8 cellular contexts compared by ENCODE assay signal in the genomic region with DNA sequence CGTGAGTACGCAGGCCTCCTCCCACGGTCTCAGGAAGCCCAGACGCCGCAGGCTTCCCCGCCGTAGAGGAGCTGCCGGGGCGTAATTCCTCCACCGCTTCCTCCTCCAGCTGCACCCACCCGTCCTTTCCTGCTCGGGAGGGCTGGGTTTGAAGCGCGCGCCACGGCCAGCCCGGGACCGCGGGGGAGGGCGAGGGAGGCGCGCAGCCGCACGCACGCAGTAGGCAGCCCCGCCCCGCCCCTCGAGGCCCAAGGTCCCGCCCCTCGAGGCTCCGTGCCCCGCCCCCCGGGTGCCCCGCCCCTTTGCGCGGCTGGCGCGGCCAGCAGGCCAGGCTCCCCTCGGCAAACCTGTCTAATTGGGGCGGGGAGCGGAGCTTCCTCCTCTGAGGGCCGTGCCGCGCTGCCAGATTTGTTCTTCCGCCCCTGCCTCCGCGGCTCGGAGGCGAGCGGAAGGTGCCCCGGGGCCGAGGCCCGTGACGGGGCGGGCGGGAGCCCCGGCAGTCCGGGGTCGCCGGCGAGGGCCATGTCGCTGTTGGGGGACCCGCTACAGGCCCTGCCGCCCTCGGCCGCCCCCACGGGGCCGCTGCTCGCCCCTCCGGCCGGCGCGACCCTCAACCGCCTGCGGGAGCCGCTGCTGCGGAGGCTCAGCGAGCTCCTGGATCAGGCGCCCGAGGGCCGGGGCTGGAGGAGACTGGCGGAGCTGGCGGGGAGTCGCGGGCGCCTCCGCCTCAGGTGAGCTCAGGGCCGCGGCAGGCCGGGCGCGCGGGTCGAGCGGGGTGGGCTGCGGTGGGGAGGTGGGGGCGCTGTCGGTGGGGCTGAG. TPM values are rescaled to one million over a fixed set of nuclear protein-coding genes. Genes with fewer than 3 reads are reported as not detected.
DNase-seq lines count a peak whose midpoint lies in the region; ATAC-seq and TF ChIP-seq lines count a peak whose summit lies in the region.

A gene with protein sequence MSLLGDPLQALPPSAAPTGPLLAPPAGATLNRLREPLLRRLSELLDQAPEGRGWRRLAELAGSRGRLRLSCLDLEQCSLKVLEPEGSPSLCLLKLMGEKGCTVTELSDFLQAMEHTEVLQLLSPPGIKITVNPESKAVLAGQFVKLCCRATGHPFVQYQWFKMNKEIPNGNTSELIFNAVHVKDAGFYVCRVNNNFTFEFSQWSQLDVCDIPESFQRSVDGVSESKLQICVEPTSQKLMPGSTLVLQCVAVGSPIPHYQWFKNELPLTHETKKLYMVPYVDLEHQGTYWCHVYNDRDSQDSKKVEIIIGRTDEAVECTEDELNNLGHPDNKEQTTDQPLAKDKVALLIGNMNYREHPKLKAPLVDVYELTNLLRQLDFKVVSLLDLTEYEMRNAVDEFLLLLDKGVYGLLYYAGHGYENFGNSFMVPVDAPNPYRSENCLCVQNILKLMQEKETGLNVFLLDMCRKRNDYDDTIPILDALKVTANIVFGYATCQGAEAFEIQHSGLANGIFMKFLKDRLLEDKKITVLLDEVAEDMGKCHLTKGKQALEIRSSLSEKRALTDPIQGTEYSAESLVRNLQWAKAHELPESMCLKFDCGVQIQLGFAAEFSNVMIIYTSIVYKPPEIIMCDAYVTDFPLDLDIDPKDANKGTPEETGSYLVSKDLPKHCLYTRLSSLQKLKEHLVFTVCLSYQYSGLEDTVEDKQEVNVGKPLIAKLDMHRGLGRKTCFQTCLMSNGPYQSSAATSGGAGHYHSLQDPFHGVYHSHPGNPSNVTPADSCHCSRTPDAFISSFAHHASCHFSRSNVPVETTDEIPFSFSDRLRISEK (plus strand): TSS at position 344 of the 819 bp plus-strand sequence. CDS start 179 bp downstream, at position 523.

- no peaks in the 10 kb centered on the region for H3K9me3 Mint-ChIP-seq in HFFc6
- no peaks in the 10 kb centered on the region for H3K9me3 Mint-ChIP-seq in activated naive CD4-positive, alpha-beta T cell treated with anti-CD3 and anti-CD28 coated beads, Interleukin-2, amount 10 ng/mL, durations not matched to agents 7 days and 5 days

- no peak within 1 kb of the TSS for H3K27ac ChIP-seq in SK-N-MC
- no peak within 1 kb of the TSS for H3K27ac ChIP-seq in temporal lobe (ENCODE audit: low read depth, low read length)

- H3K36me3 ChIP-seq in GM06990 (ENCODE audit: control insufficient read depth, insufficient read depth, low read length) (no peaks in the 10 kb centered on the region; the same call in 1 of the 2 replicates), SK-N-MC (ENCODE audit: insufficient read depth, low read length) (no peaks in the 10 kb centered on the region)

- H3K27ac Mint-ChIP-seq in HFFc6, result peak within 1 kb of the TSS; percentile 90
- H3K27ac Mint-ChIP-seq in activated naive CD4-positive, alpha-beta T cell treated with anti-CD3 and anti-CD28 coated beads, Interleukin-2, amount 10 ng/mL, durations not matched to agents 7 days and 5 days, result peak within 1 kb of the TSS; percentile 94

- H3K27me3 ChIP-seq in GM06990 (replicated peaks; ENCODE audit: control insufficient read depth, insufficient read depth, low read length), result no peaks in the 10 kb centered on the region

- no peak for TF ChIP-seq CTCF in GM06990 (IDR thresholded peaks at IDR 0.05; ENCODE audit: insufficient read depth, low read length, poor library complexity, severe bottlenecking)
- peak; percentile 56 for TF ChIP-seq CTCF in HFFc6 (IDR thresholded peaks at IDR 0.05)
- TF ChIP-seq CTCF in omental fat pad (IDR thresholded peaks at IDR 0.05), result no peak

- H3K9me3 ChIP-seq in SK-N-MC (ENCODE audit: low read depth, low read length), result no peaks in the 10 kb centered on the region

- CTCF ChIA-PET in activated naive CD4-positive, alpha-beta T cell treated with anti-CD3 and anti-CD28 coated beads, Interleukin-2, amount 10 ng/mL, durations not matched to agents 7 days and 5 days (lab: Charles Lee), result interaction anchor here (0.5 to 3.7 kb wide), 11 partner anchors 13 to 143 kb away, joined by 3 to 24 read pairs (median 5); no protein-coding TSS in a partner anchor

- no peaks in the 10 kb centered on the region; the same call in 1 of the 2 replicates for H3K27me3 Mint-ChIP-seq in HFFc6 (ENCODE audit: insufficient read depth)
- no peaks in the 10 kb centered on the region for H3K27me3 Mint-ChIP-seq in activated naive CD4-positive, alpha-beta T cell treated with anti-CD3 and anti-CD28 coated beads, Interleukin-2, amount 10 ng/mL, durations not matched to agents 7 days and 5 days

- ATAC-seq in omental fat pad (ENCODE audit: low FRiP score), result peak; percentile 95

- peak within 1 kb of the TSS; percentile 98 for H3K4me3 Mint-ChIP-seq in HFFc6
- peak within 1 kb of the TSS; percentile 97 for H3K4me3 Mint-ChIP-seq in activated naive CD4-positive, alpha-beta T cell treated with anti-CD3 and anti-CD28 coated beads, Interleukin-2, amount 10 ng/mL, durations not matched to agents 7 days and 5 days

- H3K4me1 Mint-ChIP-seq in HFFc6 (ENCODE audit: low read depth), result peaks cover 85% of the 10 kb centered on the region
- peaks cover 63% of the 10 kb centered on the region for H3K4me1 Mint-ChIP-seq in activated naive CD4-positive, alpha-beta T cell treated with anti-CD3 and anti-CD28 coated beads, Interleukin-2, amount 10 ng/mL, durations not matched to agents 7 days and 5 days

- H3K4me3 ChIP-seq in GM06990 (replicated peaks; ENCODE audit: low read depth, low read length) (peak within 1 kb of the TSS; percentile 73), SK-N-MC (peak within 1 kb of the TSS; percentile 78)

- peak within 1 kb of the TSS; percentile 69 for H3K9ac ChIP-seq in SK-N-MC (ENCODE audit: insufficient read length)

- DNase-seq in GM06990 (ENCODE audit: extremely low read depth, insufficient read length) (peak; percentile 95), HFFc6 (peak; percentile 81), NCI-H1048 (lab: John Stamatoyannopoulos, UW) (peak; percentile 85), SK-N-MC (ENCODE audit: low read depth, low spot score) (no peak), germinal center (ENCODE audit: low spot score) (peak; percentile 95), omental fat pad (ENCODE audit: low spot score) (peak; percentile 84)
- peak; percentile 95 for DNase-seq in activated naive CD4-positive, alpha-beta T cell treated with anti-CD3 and anti-CD28 coated beads, Interleukin-2, amount 10 ng/mL, durations not matched to agents 7 days and 5 days

- H3K36me3 Mint-ChIP-seq in HFFc6 (ENCODE audit: low read depth), result peaks cover 12% of the 10 kb centered on the region
- H3K36me3 Mint-ChIP-seq in activated naive CD4-positive, alpha-beta T cell treated with anti-CD3 and anti-CD28 coated beads, Interleukin-2, amount 10 ng/mL, durations not matched to agents 7 days and 5 days, result peaks cover 41% of the 10 kb centered on the region

RNA-seq across cellular contexts. Expression of the gene that starts here (rescaled TPM):
- total RNA-seq in HFFc6 (2021; fragmentation: NEBNext Ultra II Directional; extraction: Animal tissue kit (Norgen Biotek cat#: 25700)), result 10 to 100 TPM; 19.9 to 25.6 (median 22.4) TPM
- total RNA-seq in omental fat pad (10 to 100 TPM; 18.5 to 45.6 (median 30.1) TPM), temporal lobe (21.6 TPM)
